Comparison of ENCODE assay signal across 1 cellular context in the genomic region with DNA sequence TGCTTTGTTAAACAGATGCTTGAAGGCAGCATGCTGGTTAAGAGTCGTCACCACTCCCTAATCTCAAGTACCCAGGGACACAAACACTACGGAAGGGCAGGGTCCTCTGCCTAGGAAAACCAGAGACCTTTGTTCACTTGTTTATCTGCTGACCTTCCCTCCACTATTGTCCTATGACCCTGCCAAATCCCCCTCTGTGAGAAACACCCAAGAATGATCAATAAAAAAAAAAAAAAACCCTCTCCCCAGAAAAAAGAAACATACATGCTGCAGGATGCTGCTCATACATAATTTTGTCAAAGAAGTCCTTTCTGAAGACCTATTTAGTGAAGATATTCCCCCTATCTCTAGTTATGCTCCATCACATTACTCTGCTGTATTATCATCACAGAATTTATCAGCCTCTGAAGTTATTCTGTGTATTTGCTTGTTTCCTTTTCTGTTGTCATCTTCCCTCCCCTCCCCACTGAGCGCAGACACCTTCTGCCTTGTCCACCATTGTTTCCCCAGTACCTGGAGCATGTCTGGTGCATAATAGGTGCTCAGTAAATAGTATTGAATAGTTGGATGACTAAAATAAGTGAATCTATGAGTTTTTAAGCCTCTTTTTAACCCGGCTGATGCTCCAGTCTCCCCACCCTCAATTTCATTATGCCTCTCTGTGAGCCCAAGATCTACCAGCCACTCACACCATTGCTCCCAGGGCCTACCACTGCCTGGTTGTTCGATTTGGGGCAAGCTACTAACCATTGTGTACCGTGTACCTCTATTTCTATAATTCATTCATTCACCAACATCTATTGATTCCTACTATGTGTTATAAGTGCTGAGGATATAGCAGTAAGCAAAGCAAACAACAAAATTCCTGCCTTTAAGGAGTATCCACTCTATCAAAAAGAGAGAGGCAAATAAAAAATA.
TF ChIP-seq lines count a peak whose summit lies in the region.

No MANE protein-coding gene starts in this region.

TF ChIP-seq in HepG2, 621 proteins besides CTCF, POLR2A, EP300 and RAD21 (continued from another document and continues in another):
- TF ChIP-seq ZNF407 (CRISPR knock-in tag; IDR thresholded peaks at IDR 0.05; ENCODE audit: not compliant biosample characterization) = no peak
- TF ChIP-seq ZSCAN29 (CRISPR knock-in tag; conservative IDR thresholded peaks at IDR 0.05) = no peak
- TF ChIP-seq SUZ12 (IDR thresholded peaks at IDR 0.05; ENCODE audit: low read depth, low read length) = no peak
- TF ChIP-seq NFYB (CRISPR knock-in tag; IDR thresholded peaks at IDR 0.05) = no peak
- TF ChIP-seq ZNF879 (CRISPR knock-in tag; IDR thresholded peaks at IDR 0.05) = no peak
- TF ChIP-seq ZNF503 (CRISPR knock-in tag; IDR thresholded peaks at IDR 0.05) = 0 out of 2 replicates have a peak, but pooled peaks have one; percentile 29
- no peak for TF ChIP-seq SOX6 (IDR thresholded peaks at IDR 0.05)
- peak; percentile 97 for TF ChIP-seq SOX6 (CRISPR knock-in tag; IDR thresholded peaks at IDR 0.05)
- TF ChIP-seq ZMYM4 (CRISPR knock-in tag; IDR thresholded peaks at IDR 0.05) = peak; percentile 65
- TF ChIP-seq ESRRA (CRISPR knock-in tag; IDR thresholded peaks at IDR 0.05; ENCODE audit: low read depth) = peak; percentile 39; the same call in 1 of the 2 replicates
- TF ChIP-seq KDM5B (CRISPR knock-in tag; IDR thresholded peaks at IDR 0.05; ENCODE audit: borderline replicate concordance) = no peak
- no peak for TF ChIP-seq TOPORS (CRISPR knock-in tag; IDR thresholded peaks at IDR 0.05)
- peak; percentile 57; the same call in 1 of the 2 replicates for TF ChIP-seq FOXA3 (CRISPR knock-in tag; IDR thresholded peaks at IDR 0.05)
- TF ChIP-seq MLLT10 (CRISPR knock-in tag; IDR thresholded peaks at IDR 0.05) = no peak
- TF ChIP-seq ZNF75D (CRISPR knock-in tag; IDR thresholded peaks at IDR 0.05; ENCODE audit: borderline replicate concordance) = no peak
- peak; percentile 71 for TF ChIP-seq GATAD2A (CRISPR knock-in tag; IDR thresholded peaks at IDR 0.05)
- no peak for TF ChIP-seq ZFP1 (CRISPR knock-in tag; IDR thresholded peaks at IDR 0.05)
- no peak for TF ChIP-seq ZFP41 (CRISPR knock-in tag; IDR thresholded peaks at IDR 0.05; ENCODE audit: borderline replicate concordance)
- TF ChIP-seq HDAC1 (CRISPR knock-in tag; IDR thresholded peaks at IDR 0.05) = 0 out of 2 replicates have a peak, but pooled peaks have one; percentile 33
- TF ChIP-seq ISL2 (CRISPR knock-in tag; IDR thresholded peaks at IDR 0.05) = peak; percentile 56; the same call in 1 of the 2 replicates
- peak; percentile 41; the same call in 1 of the 2 replicates for TF ChIP-seq ZBTB34 (CRISPR knock-in tag; IDR thresholded peaks at IDR 0.05)
- TF ChIP-seq NFIC (IDR thresholded peaks at IDR 0.05; ENCODE audit: low read length) = peak; percentile 43; the same call in 1 of the 2 replicates
- TF ChIP-seq ZNF781 (CRISPR knock-in tag; IDR thresholded peaks at IDR 0.05; ENCODE audit: borderline replicate concordance, not compliant biosample characterization) = no peak
- TF ChIP-seq ZNF333 (CRISPR knock-in tag; IDR thresholded peaks at IDR 0.05; ENCODE audit: borderline replicate concordance) = no peak
- TF ChIP-seq HMG20A (CRISPR knock-in tag; IDR thresholded peaks at IDR 0.05; ENCODE audit: borderline replicate concordance) = peak; percentile 22; the same call in 1 of the 2 replicates
- TF ChIP-seq, protein P1, sequence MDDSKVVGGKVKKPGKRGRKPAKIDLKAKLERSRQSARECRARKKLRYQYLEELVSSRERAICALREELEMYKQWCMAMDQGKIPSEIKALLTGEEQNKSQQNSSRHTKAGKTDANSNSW (CRISPR knock-in tag; IDR thresholded peaks at IDR 0.05; ENCODE audit: borderline replicate concordance) = no peak
- TF ChIP-seq ETV5 (CRISPR knock-in tag; IDR thresholded peaks at IDR 0.05; ENCODE audit: borderline replicate concordance) = peak; percentile 73; the same call in 1 of the 2 replicates
- TF ChIP-seq REL (CRISPR knock-in tag; conservative IDR thresholded peaks at IDR 0.05) = no peak
- TF ChIP-seq, protein P2, sequence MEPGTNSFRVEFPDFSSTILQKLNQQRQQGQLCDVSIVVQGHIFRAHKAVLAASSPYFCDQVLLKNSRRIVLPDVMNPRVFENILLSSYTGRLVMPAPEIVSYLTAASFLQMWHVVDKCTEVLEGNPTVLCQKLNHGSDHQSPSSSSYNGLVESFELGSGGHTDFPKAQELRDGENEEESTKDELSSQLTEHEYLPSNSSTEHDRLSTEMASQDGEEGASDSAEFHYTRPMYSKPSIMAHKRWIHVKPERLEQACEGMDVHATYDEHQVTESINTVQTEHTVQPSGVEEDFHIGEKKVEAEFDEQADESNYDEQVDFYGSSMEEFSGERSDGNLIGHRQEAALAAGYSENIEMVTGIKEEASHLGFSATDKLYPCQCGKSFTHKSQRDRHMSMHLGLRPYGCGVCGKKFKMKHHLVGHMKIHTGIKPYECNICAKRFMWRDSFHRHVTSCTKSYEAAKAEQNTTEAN (CRISPR knock-in tag; conservative IDR thresholded peaks at IDR 0.05) = no peak
- TF ChIP-seq RXRB (CRISPR knock-in tag; IDR thresholded peaks at IDR 0.05; ENCODE audit: borderline replicate concordance) = peak; percentile 54; the same call in 1 of the 2 replicates
- TF ChIP-seq ZNF24 (IDR thresholded peaks at IDR 0.05) = no peak
- TF ChIP-seq ZNF143 (CRISPR knock-in tag; IDR thresholded peaks at IDR 0.05) = no peak
- peak; percentile 50; the same call in 1 of the 2 replicates for TF ChIP-seq ZGPAT (CRISPR knock-in tag; IDR thresholded peaks at IDR 0.05)
- TF ChIP-seq MED1 (CRISPR knock-in tag; IDR thresholded peaks at IDR 0.05) = peak; percentile 84
- TF ChIP-seq MTA3 (CRISPR knock-in tag; IDR thresholded peaks at IDR 0.05) = no peak
- TF ChIP-seq RARA (CRISPR knock-in tag; IDR thresholded peaks at IDR 0.05) = peak; percentile 85
- peak; percentile 87 for TF ChIP-seq PITX1 (CRISPR knock-in tag; IDR thresholded peaks at IDR 0.05)
- no peak for TF ChIP-seq TMF1 (CRISPR knock-in tag; IDR thresholded peaks at IDR 0.05; ENCODE audit: low read depth)
- TF ChIP-seq ZNF17 (CRISPR knock-in tag; IDR thresholded peaks at IDR 0.05) = no peak
- TF ChIP-seq THAP8 (CRISPR knock-in tag; IDR thresholded peaks at IDR 0.05; ENCODE audit: borderline replicate concordance) = no peak
- 0 out of 2 replicates have a peak, but pooled peaks have one; percentile 19 for TF ChIP-seq MEIS1 (CRISPR knock-in tag; IDR thresholded peaks at IDR 0.05; ENCODE audit: borderline replicate concordance)
- TF ChIP-seq, protein P3, sequence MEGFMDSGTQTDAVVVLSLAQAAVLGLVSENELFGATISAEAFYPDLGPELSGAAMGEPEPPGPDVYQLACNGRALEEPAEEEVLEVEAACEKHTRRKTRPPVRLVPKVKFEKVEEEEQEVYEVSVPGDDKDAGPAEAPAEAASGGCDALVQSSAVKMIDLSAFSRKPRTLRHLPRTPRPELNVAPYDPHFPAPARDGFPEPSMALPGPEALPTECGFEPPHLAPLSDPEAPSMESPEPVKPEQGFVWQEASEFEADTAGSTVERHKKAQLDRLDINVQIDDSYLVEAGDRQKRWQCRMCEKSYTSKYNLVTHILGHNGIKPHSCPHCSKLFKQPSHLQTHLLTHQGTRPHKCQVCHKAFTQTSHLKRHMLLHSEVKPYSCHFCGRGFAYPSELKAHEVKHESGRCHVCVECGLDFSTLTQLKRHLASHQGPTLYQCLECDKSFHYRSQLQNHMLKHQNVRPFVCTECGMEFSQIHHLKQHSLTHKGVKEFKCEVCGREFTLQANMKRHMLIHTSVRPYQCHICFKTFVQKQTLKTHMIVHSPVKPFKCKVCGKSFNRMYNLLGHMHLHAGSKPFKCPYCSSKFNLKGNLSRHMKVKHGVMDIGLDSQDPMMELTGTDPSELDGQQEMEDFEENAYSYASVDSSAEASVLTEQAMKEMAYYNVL (CRISPR knock-in tag; IDR thresholded peaks at IDR 0.05; ENCODE audit: borderline replicate concordance) = peak; percentile 95
- TF ChIP-seq KAT8 (CRISPR knock-in tag; IDR thresholded peaks at IDR 0.05) = 0 out of 2 replicates have a peak, but pooled peaks have one; percentile 24
